16 cellular contexts compared by ENCODE assay signal in genomic region chr1:47536646-47537118, GRCh38.
"Had no signal": no experiment of that assay in that cellular context is flagged by ENCODE, and none has a peak within 500 bp of the region (broad histone marks: within the 10 kb centered on the region; RNA-seq: fewer than 3 reads in every experiment).

No MANE protein-coding gene starts in this region.

- ATAC-seq: activated CD4-positive, CD25-positive, alpha-beta regulatory T cell treated with anti-CD3 and anti-CD28 coated beads, Interleukin-2, amount 50 U/mL, for 24 hours; left cardiac atrium; natural killer cell; stimulated activated memory B cell treated with anti-CD40 and anti-IgM and Interleukin-4, amounts not matched to agents 10 μg/mL and 1 μg/mL and 100 μg/mL, for 72 hours; T-helper 17 cell had no signal

- H3K27ac ChIP-seq: right lobe of liver, tibial nerve had no signal

- DNase-seq: activated CD4-positive, alpha-beta T cell treated with anti-CD3 and anti-CD28 coated beads, Interleukin-2, amount 50 U/mL, for 4 hours; activated T-cell treated with anti-CD3 and anti-CD28 coated beads, Interleukin-2, amount 50 U/mL, for 1 hour; amygdala; dermis blood vessel endothelial cell; hypothalamus; left cardiac atrium; mammary epithelial cell; natural killer cell; occipital lobe; right lobe of liver; spleen; stimulated activated CD4-positive, alpha-beta T cell treated with anti-CD3 and anti-CD28 coated beads, Interleukin-1b, Interleukin-23, amount 100 ng/mL, for 48 hours; T-helper 17 cell had no signal

- H3K27me3 ChIP-seq: right lobe of liver had no signal

- H3K36me3 ChIP-seq: right lobe of liver, spleen, tibial nerve had no signal

- H3K4me1 ChIP-seq: right lobe of liver had no signal

- H3K4me3 ChIP-seq: right lobe of liver, spleen, tibial nerve had no signal

- H3K9me3 ChIP-seq: right lobe of liver had no signal
